In the genomic region with DNA sequence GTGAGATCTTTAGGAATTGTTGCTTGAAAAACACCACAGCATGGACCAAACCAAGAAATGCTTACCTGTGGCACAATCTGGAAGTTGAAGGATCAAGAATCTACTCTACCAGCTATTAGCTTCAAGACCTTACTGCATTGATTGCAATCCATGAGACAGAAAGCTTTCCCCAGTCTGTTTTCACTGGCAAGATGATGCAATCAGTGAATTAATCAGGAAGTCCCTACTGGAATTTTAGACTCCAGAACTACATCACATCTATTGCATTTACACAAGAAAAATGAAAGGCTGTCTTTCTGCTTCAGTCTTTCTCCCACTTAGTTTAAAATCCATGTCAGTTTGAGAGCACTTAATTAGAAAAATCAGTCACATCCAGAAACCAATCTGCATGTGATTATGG, we compare ENCODE assay signal across 1 cellular context.
TF ChIP-seq lines count a peak whose summit lies in the region.

No MANE protein-coding gene starts in this region.

TF ChIP-seq in HCT116, 20 proteins besides CTCF, POLR2A, EP300 and RAD21:
- TF ChIP-seq EGR1 (IDR thresholded peaks at IDR 0.05; ENCODE audit: low read depth) (no peak), ELF1 (IDR thresholded peaks at IDR 0.05; ENCODE audit: borderline replicate concordance, low read depth) (0 out of 2 replicates have a peak, but pooled peaks have one; percentile 15), EZH2phosphoT487 (IDR thresholded peaks at IDR 0.05; ENCODE audit: borderline replicate concordance) (no peak), ZNF274 (IDR thresholded peaks at IDR 0.05; ENCODE audit: low read depth, low read length) (no peak), SP1 (IDR thresholded peaks at IDR 0.05; ENCODE audit: low read depth) (no peak), JUND (IDR thresholded peaks at IDR 0.05) (no peak), CBX3 (IDR thresholded peaks at IDR 0.05; ENCODE audit: low read depth) (no peak), CEBPB (IDR thresholded peaks at IDR 0.05; ENCODE audit: low read depth) (peak; percentile 65; the same call in 1 of the 2 replicates), YY1 (IDR thresholded peaks at IDR 0.05; ENCODE audit: extremely low read depth, insufficient replicate concordance, low read depth, low read length) (no peak)
- TF ChIP-seq, protein P1, sequence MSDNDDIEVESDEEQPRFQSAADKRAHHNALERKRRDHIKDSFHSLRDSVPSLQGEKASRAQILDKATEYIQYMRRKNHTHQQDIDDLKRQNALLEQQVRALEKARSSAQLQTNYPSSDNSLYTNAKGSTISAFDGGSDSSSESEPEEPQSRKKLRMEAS (IDR thresholded peaks at IDR 0.05) = no peak
